In the genomic region with DNA sequence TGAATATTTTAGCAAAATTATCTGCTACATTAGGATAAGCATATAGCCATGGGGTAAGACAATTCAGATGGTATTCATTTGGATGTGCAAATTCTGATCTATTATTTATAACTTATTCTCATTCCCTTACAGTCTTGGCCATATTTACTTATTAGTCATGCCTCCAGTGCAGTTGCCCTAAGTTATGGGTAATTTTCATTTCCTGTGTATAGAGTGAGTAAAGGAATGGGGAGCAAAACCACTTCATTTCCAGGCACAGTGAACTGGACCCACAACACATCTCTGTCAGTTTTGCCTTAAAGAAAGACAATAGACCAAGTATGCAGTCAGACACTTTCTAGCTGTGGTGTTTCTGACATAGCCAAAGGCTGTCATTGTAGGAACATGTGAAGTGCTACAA, we compare ENCODE assay signal across 2 cellular contexts.
TF ChIP-seq lines count a peak whose summit lies in the region.

No MANE protein-coding gene starts in this region.

TF ChIP-seq in IMR-90, 13 proteins besides CTCF, POLR2A, EP300 and RAD21 (continued from another document):
- TF ChIP-seq, protein P1, sequence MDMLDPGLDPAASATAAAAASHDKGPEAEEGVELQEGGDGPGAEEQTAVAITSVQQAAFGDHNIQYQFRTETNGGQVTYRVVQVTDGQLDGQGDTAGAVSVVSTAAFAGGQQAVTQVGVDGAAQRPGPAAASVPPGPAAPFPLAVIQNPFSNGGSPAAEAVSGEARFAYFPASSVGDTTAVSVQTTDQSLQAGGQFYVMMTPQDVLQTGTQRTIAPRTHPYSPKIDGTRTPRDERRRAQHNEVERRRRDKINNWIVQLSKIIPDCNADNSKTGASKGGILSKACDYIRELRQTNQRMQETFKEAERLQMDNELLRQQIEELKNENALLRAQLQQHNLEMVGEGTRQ (IDR thresholded peaks at IDR 0.05; ENCODE audit: low read depth, low read length): no peak
- TF ChIP-seq SMC3 (IDR thresholded peaks at IDR 0.05; ENCODE audit: low read depth, low read length) (no peak), RCOR1 (IDR thresholded peaks at IDR 0.05; ENCODE audit: insufficient replicate concordance, low read length) (no peak), CHD1 (IDR thresholded peaks at IDR 0.05; ENCODE audit: low read depth, low read length) (no peak), MAZ (IDR thresholded peaks at IDR 0.05; ENCODE audit: borderline replicate concordance, low read depth, low read length) (no peak), BHLHE40 (IDR thresholded peaks at IDR 0.05; ENCODE audit: low read depth, low read length) (no peak), MXI1 (IDR thresholded peaks at IDR 0.05; ENCODE audit: borderline replicate concordance, low read depth, low read length) (no peak), RFX5 (IDR thresholded peaks at IDR 0.05; ENCODE audit: low read depth, low read length) (no peak)
TF ChIP-seq in IMR-90: peak in this region for 0.

TF ChIP-seq in GM12878, 131 proteins besides CTCF, POLR2A, EP300 and RAD21 (continued from another document):
- TF ChIP-seq, protein P2, sequence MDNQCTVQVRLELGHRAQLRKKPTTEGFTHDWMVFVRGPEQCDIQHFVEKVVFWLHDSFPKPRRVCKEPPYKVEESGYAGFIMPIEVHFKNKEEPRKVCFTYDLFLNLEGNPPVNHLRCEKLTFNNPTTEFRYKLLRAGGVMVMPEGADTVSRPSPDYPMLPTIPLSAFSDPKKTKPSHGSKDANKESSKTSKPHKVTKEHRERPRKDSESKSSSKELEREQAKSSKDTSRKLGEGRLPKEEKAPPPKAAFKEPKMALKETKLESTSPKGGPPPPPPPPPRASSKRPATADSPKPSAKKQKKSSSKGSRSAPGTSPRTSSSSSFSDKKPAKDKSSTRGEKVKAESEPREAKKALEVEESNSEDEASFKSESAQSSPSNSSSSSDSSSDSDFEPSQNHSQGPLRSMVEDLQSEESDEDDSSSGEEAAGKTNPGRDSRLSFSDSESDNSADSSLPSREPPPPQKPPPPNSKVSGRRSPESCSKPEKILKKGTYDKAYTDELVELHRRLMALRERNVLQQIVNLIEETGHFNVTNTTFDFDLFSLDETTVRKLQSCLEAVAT (IDR thresholded peaks at IDR 0.05): no peak
- TF ChIP-seq NR2C2 (IDR thresholded peaks at IDR 0.05; ENCODE audit: borderline replicate concordance, control insufficient read depth, insufficient read length, low read depth): no peak
- TF ChIP-seq HCFC1 (IDR thresholded peaks at IDR 0.05; ENCODE audit: low read length): no peak
- TF ChIP-seq SREBF1 (IDR thresholded peaks at IDR 0.05; ENCODE audit: low read length): no peak
- TF ChIP-seq GABPA (IDR thresholded peaks at IDR 0.05; ENCODE audit: low read depth): no peak
- TF ChIP-seq, protein P3, sequence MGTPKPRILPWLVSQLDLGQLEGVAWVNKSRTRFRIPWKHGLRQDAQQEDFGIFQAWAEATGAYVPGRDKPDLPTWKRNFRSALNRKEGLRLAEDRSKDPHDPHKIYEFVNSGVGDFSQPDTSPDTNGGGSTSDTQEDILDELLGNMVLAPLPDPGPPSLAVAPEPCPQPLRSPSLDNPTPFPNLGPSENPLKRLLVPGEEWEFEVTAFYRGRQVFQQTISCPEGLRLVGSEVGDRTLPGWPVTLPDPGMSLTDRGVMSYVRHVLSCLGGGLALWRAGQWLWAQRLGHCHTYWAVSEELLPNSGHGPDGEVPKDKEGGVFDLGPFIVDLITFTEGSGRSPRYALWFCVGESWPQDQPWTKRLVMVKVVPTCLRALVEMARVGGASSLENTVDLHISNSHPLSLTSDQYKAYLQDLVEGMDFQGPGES (IDR thresholded peaks at IDR 0.05): no peak
- no peak for TF ChIP-seq PAX8 (IDR thresholded peaks at IDR 0.05)
- no peak for TF ChIP-seq SUZ12 (IDR thresholded peaks at IDR 0.05; ENCODE audit: unreplicated experiment)
- TF ChIP-seq ZNF384 (IDR thresholded peaks at IDR 0.05; ENCODE audit: borderline replicate concordance, low read depth, low read length): no peak
- TF ChIP-seq NBN (IDR thresholded peaks at IDR 0.05): no peak
- no peak for TF ChIP-seq ZNF24 (IDR thresholded peaks at IDR 0.05)
- TF ChIP-seq MXI1 (IDR thresholded peaks at IDR 0.05; ENCODE audit: low read depth, low read length): no peak
